In the genomic region with DNA sequence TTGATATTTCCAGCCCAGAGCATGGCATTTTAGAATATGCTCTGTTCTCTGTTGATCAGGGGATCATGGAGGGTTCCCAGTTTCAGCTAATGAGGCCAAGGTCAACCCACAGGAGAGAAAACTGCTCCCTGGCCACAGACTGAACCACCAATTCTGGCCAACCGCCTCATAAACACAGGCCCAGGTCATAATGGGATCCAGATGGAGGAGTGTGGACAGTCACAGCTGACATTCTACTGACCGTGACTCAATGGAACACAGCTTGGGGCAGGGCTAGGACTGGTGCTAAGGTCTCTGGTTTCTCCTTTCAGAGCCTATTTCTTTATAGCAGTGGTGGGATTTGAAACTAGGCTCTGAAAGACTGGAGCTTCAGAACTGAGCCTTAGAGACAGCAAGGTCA, we compare ENCODE assay signal across 14 cellular contexts.
DNase-seq lines count a peak whose midpoint lies in the region; ATAC-seq and TF ChIP-seq lines count a peak whose summit lies in the region.
"Had no signal": no experiment of that assay in that cellular context is flagged by ENCODE, and none has a peak within 500 bp of the region (broad histone marks: within the 10 kb centered on the region; RNA-seq: fewer than 3 reads in every experiment).

No MANE protein-coding gene starts in this region.

- no peak for ATAC-seq in GM21367 (IDR thresholded peaks at IDR 0.05; ENCODE audit: unreplicated experiment)
- ATAC-seq in GM18511 (IDR thresholded peaks at IDR 0.05; ENCODE audit: unreplicated experiment) = no peak
- ATAC-seq: HepG2 had no signal

- peak overlapping the region; percentile 31 to 91 (median 77) for H3K27ac Mint-ChIP-seq in IgD-negative memory B cell
- peak overlapping the region in 2 of 3 experiments; percentile 47 to 59 for H3K27ac Mint-ChIP-seq in nephron

- peak; percentile 95 for DNase-seq in AG08395 (ENCODE audit: low spot score)
- peak; percentile 72 for DNase-seq in epidermal melanocyte (ENCODE audit: insufficient read length, low spot score)
- no peak for DNase-seq in medulla oblongata (ENCODE audit: extremely low spot score)
- DNase-seq in SK-N-DZ (ENCODE audit: low spot score) = no peak
- DNase-seq: activated naive CD4-positive, alpha-beta T cell treated with Interleukin-2 at 50 U/mL for 16 hours; NCI-H1417 treated with DMSO at 0.1 percent for 48 hours; NCI-H510A; RPMI8226; uterus had no signal

- peaks cover 13 to 52% (median 45%) of the 10 kb centered on the region in 3 donors for H3K4me1 Mint-ChIP-seq in IgD-negative memory B cell
- H3K4me1 Mint-ChIP-seq in nephron = peaks cover 32% of the 10 kb centered on the region

- H3K4me3 Mint-ChIP-seq in IgD-negative memory B cell (peak overlapping the region in 1 of 4 donors; percentile 22), nephron (no peak overlapping the region)

- H3K27me3 Mint-ChIP-seq in IgD-negative memory B cell (no peaks in the 10 kb centered on the region), nephron (ENCODE audit: low read depth) (no peaks in the 10 kb centered on the region)

- H3K9me3 Mint-ChIP-seq in IgD-negative memory B cell (no peaks in the 10 kb centered on the region), nephron (no peaks in the 10 kb centered on the region)

- peaks cover 18% of the 10 kb centered on the region for H3K36me3 Mint-ChIP-seq in IgD-negative memory B cell
- peaks cover 66% of the 10 kb centered on the region for H3K36me3 Mint-ChIP-seq in nephron (ENCODE audit: low read depth)

- no peak for TF ChIP-seq CTCF in nephron (IDR thresholded peaks at IDR 0.05; ENCODE audit: unreplicated experiment in 3 of 3)

Comparison
In these comparisons a context has a peak if more than half of its experiments do, and no peak if none do; other contexts are left out.
1. DNase-seq: peak in AG08395 (single experiment) and epidermal melanocyte (single experiment); none in medulla oblongata (single experiment) and SK-N-DZ (single experiment).